In the genomic region with DNA sequence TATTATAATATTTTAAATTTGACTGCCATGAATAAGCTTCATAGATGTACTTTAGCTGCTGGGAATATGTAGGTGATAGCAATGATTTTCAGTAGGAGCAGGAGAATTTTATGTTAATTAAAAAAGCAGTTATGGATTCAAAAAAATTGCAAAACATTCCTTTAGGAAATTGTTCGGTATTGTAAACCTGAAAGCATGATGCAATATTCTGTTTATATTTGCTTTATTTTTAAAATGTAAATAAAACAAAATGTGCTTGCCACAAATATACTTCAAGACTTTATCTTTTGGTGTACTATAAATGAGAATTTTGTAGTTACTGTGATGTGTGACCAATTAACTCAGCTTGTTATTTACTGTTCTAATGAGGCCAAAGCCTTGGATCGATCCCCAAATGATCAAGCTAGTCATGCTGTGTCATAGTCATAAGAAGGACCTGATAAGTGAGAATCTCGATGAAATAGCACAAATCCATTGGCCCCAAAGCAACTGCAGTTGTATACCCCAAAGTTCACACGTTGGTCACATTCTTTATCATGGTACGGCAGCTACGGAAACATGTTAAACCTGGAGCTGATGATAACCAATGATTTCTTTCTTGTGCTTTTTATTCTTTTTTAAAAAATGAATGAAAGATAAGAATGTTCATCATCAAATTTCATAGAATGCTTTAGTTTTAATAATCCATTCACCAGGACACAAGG, we compare ENCODE assay signal across 1 cellular context.
TF ChIP-seq lines count a peak whose summit lies in the region.

No MANE protein-coding gene starts in this region.

TF ChIP-seq in K562, 482 proteins besides CTCF, POLR2A, EP300 and RAD21 (continued from another document and continues in another):
- TF ChIP-seq, protein P1, sequence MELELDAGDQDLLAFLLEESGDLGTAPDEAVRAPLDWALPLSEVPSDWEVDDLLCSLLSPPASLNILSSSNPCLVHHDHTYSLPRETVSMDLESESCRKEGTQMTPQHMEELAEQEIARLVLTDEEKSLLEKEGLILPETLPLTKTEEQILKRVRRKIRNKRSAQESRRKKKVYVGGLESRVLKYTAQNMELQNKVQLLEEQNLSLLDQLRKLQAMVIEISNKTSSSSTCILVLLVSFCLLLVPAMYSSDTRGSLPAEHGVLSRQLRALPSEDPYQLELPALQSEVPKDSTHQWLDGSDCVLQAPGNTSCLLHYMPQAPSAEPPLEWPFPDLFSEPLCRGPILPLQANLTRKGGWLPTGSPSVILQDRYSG (tag; conservative IDR thresholded peaks at IDR 0.05; ENCODE audit: low read depth) = no peak
- no peak for TF ChIP-seq ZNF655 (CRISPR knock-in tag; IDR thresholded peaks at IDR 0.05)
- no peak for TF ChIP-seq ZNF785 (CRISPR knock-in tag; IDR thresholded peaks at IDR 0.05)
- TF ChIP-seq HMBOX1 (IDR thresholded peaks at IDR 0.05) = peak; percentile 49; the same call in 1 of the 2 replicates
- no peak for TF ChIP-seq BHLHE40 (IDR thresholded peaks at IDR 0.05; ENCODE audit: low read length)
- no peak for TF ChIP-seq ZC3H8 (IDR thresholded peaks at IDR 0.05)
- TF ChIP-seq, protein P2, sequence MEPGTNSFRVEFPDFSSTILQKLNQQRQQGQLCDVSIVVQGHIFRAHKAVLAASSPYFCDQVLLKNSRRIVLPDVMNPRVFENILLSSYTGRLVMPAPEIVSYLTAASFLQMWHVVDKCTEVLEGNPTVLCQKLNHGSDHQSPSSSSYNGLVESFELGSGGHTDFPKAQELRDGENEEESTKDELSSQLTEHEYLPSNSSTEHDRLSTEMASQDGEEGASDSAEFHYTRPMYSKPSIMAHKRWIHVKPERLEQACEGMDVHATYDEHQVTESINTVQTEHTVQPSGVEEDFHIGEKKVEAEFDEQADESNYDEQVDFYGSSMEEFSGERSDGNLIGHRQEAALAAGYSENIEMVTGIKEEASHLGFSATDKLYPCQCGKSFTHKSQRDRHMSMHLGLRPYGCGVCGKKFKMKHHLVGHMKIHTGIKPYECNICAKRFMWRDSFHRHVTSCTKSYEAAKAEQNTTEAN (CRISPR knock-in tag; IDR thresholded peaks at IDR 0.05) = no peak
- peak; percentile 93 for TF ChIP-seq TEAD4 (IDR thresholded peaks at IDR 0.05; ENCODE audit: low read length)
- no peak for TF ChIP-seq TEAD4 (CRISPR knock-in tag; IDR thresholded peaks at IDR 0.05; ENCODE audit: borderline replicate concordance)
- no peak for TF ChIP-seq ZNF174 (CRISPR knock-in tag; IDR thresholded peaks at IDR 0.05)
- peak; percentile 70; the same call in 1 of the 2 replicates for TF ChIP-seq POLR2H (tag; IDR thresholded peaks at IDR 0.05; ENCODE audit: low read depth)
- peak; percentile 85 for TF ChIP-seq MAFG (tag; conservative IDR thresholded peaks at IDR 0.05)
- peak; percentile 73; the same call in 1 of the 2 replicates for TF ChIP-seq LEF1 (IDR thresholded peaks at IDR 0.05)
- TF ChIP-seq COPS2 (conservative IDR thresholded peaks at IDR 0.05) = no peak
- TF ChIP-seq ZNF277 (CRISPR knock-in tag; IDR thresholded peaks at IDR 0.05; ENCODE audit: borderline replicate concordance) = no peak
- no peak for TF ChIP-seq POLR2AphosphoS2 (IDR thresholded peaks at IDR 0.05; ENCODE audit: low read length)
- no peak for TF ChIP-seq PHF21A (IDR thresholded peaks at IDR 0.05; ENCODE audit: borderline replicate concordance, low read depth)
- TF ChIP-seq MBD1 (CRISPR knock-in tag; IDR thresholded peaks at IDR 0.05) = no peak
- TF ChIP-seq ARID3A (IDR thresholded peaks at IDR 0.05; ENCODE audit: borderline replicate concordance, low read depth, low read length) = peak; percentile 86; the same call in 1 of the 2 replicates
- TF ChIP-seq PCBP1 (IDR thresholded peaks at IDR 0.05; ENCODE audit: low read depth, low read length, poor library complexity, severe bottlenecking) = no peak
- TF ChIP-seq GTF2A2 (tag; IDR thresholded peaks at IDR 0.05) = no peak
- TF ChIP-seq SRSF1 (IDR thresholded peaks at IDR 0.05; ENCODE audit: low read depth, low read length) = no peak
- no peak for TF ChIP-seq ZKSCAN3 (CRISPR knock-in tag; IDR thresholded peaks at IDR 0.05)
- TF ChIP-seq ZBED1 (IDR thresholded peaks at IDR 0.05) = no peak
- no peak for TF ChIP-seq TAF1 (IDR thresholded peaks at IDR 0.05; ENCODE audit: control insufficient read depth, extremely low read depth, insufficient read depth, low read length, severe bottlenecking)
- TF ChIP-seq SRSF9 (IDR thresholded peaks at IDR 0.05; ENCODE audit: borderline replicate concordance, low read depth, low read length) = no peak
- 0 out of 4 replicates have a peak, but pooled peaks of 1 of the 2 experiments have one; percentile 27 for TF ChIP-seq ETV6 (IDR thresholded peaks at IDR 0.05; ENCODE audit: borderline replicate concordance in 1 of 2, low read depth in 2 of 2, low read length in 1 of 2)
- no peak for TF ChIP-seq ETV6 (CRISPR knock-in tag; IDR thresholded peaks at IDR 0.05; ENCODE audit: borderline replicate concordance)
- no peak for TF ChIP-seq PURB (CRISPR knock-in tag; IDR thresholded peaks at IDR 0.05; ENCODE audit: low read depth)
- TF ChIP-seq, protein P3, sequence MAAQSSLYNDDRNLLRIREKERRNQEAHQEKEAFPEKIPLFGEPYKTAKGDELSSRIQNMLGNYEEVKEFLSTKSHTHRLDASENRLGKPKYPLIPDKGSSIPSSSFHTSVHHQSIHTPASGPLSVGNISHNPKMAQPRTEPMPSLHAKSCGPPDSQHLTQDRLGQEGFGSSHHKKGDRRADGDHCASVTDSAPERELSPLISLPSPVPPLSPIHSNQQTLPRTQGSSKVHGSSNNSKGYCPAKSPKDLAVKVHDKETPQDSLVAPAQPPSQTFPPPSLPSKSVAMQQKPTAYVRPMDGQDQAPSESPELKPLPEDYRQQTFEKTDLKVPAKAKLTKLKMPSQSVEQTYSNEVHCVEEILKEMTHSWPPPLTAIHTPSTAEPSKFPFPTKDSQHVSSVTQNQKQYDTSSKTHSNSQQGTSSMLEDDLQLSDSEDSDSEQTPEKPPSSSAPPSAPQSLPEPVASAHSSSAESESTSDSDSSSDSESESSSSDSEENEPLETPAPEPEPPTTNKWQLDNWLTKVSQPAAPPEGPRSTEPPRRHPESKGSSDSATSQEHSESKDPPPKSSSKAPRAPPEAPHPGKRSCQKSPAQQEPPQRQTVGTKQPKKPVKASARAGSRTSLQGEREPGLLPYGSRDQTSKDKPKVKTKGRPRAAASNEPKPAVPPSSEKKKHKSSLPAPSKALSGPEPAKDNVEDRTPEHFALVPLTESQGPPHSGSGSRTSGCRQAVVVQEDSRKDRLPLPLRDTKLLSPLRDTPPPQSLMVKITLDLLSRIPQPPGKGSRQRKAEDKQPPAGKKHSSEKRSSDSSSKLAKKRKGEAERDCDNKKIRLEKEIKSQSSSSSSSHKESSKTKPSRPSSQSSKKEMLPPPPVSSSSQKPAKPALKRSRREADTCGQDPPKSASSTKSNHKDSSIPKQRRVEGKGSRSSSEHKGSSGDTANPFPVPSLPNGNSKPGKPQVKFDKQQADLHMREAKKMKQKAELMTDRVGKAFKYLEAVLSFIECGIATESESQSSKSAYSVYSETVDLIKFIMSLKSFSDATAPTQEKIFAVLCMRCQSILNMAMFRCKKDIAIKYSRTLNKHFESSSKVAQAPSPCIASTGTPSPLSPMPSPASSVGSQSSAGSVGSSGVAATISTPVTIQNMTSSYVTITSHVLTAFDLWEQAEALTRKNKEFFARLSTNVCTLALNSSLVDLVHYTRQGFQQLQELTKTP (IDR thresholded peaks at IDR 0.05; ENCODE audit: low read depth in 1 of 2, partially characterized antibody in 2 of 2) = peak in 1 of 2 experiments; percentile 24
- no peak for TF ChIP-seq KLF1 (tag; IDR thresholded peaks at IDR 0.05)
- TF ChIP-seq ZNF12 (CRISPR knock-in tag; IDR thresholded peaks at IDR 0.05) = no peak
- TF ChIP-seq FUS (optimal IDR thresholded peaks at IDR 0.05; ENCODE audit: low read depth, low read length) = no peak
- TF ChIP-seq, protein P4, sequence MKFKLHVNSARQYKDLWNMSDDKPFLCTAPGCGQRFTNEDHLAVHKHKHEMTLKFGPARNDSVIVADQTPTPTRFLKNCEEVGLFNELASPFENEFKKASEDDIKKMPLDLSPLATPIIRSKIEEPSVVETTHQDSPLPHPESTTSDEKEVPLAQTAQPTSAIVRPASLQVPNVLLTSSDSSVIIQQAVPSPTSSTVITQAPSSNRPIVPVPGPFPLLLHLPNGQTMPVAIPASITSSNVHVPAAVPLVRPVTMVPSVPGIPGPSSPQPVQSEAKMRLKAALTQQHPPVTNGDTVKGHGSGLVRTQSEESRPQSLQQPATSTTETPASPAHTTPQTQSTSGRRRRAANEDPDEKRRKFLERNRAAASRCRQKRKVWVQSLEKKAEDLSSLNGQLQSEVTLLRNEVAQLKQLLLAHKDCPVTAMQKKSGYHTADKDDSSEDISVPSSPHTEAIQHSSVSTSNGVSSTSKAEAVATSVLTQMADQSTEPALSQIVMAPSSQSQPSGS (CRISPR knock-in tag; IDR thresholded peaks at IDR 0.05) = no peak
- TF ChIP-seq RFX5 (IDR thresholded peaks at IDR 0.05; ENCODE audit: low read depth, low read length) = no peak
- no peak for TF ChIP-seq ZNF707 (CRISPR knock-in tag; conservative IDR thresholded peaks at IDR 0.05)
- TF ChIP-seq PRPF4 (IDR thresholded peaks at IDR 0.05; ENCODE audit: insufficient read depth, low read depth, low read length, poor library complexity, severe bottlenecking) = no peak
- TF ChIP-seq CREB3L1 (IDR thresholded peaks at IDR 0.05; ENCODE audit: borderline replicate concordance, low read depth) = no peak; the same call in 1 of the 2 replicates
- peak; percentile 71 to 84 for TF ChIP-seq NCOA2 (IDR thresholded peaks at IDR 0.05; ENCODE audit: partially characterized antibody in 2 of 2)
- TF ChIP-seq ZNF280A (IDR thresholded peaks at IDR 0.05; ENCODE audit: low read depth, partially characterized antibody) = no peak
